Comparison of ENCODE assay signal across 2 cellular contexts in genomic region chr3:5994651-5995050, GRCh38.
TF ChIP-seq lines count a peak whose summit lies in the region.

No MANE protein-coding gene starts in this region.

TF ChIP-seq in GM23338, 12 proteins besides CTCF, POLR2A, EP300 and RAD21:
- TF ChIP-seq ZNF462 (CRISPR knock-in tag; IDR thresholded peaks at IDR 0.05) = peak; percentile 57; the same call in 1 of the 2 replicates
- TF ChIP-seq ZNF114 (CRISPR knock-in tag; IDR thresholded peaks at IDR 0.05) = no peak

TF ChIP-seq in H1, 55 proteins besides CTCF, POLR2A, EP300 and RAD21:
- TF ChIP-seq, protein P1, sequence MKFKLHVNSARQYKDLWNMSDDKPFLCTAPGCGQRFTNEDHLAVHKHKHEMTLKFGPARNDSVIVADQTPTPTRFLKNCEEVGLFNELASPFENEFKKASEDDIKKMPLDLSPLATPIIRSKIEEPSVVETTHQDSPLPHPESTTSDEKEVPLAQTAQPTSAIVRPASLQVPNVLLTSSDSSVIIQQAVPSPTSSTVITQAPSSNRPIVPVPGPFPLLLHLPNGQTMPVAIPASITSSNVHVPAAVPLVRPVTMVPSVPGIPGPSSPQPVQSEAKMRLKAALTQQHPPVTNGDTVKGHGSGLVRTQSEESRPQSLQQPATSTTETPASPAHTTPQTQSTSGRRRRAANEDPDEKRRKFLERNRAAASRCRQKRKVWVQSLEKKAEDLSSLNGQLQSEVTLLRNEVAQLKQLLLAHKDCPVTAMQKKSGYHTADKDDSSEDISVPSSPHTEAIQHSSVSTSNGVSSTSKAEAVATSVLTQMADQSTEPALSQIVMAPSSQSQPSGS (IDR thresholded peaks at IDR 0.05; ENCODE audit: low read length) = no peak
- TF ChIP-seq TEAD4 (IDR thresholded peaks at IDR 0.05; ENCODE audit: low read depth, low read length) (peak; percentile 50; the same call in 1 of the 2 replicates), JUND (IDR thresholded peaks at IDR 0.05; ENCODE audit: low read length) (no peak)
